ENCODE assay signal across 30 cellular contexts in genomic region chr2:145827235-145827634, GRCh38.
"Had no signal": no experiment of that assay in that cellular context is flagged by ENCODE, and none has a peak within 500 bp of the region (broad histone marks: within the 10 kb centered on the region; RNA-seq: fewer than 3 reads in every experiment).

No MANE protein-coding gene starts in this region.

- H3K27ac ChIP-seq: ascending aorta, cardiac muscle cell, VCaP had no signal

- DNase-seq: activated B cell treated with CpG ODN at 0.5 μM for 24 hours; activated CD4-positive, alpha-beta memory T cell treated with anti-CD3 and anti-CD28 coated beads for 36 hours; activated CD4-positive, alpha-beta T cell treated with anti-CD3 and anti-CD28 coated beads for 4 hours; activated CD4-positive, alpha-beta T cell treated with anti-CD3 and anti-CD28 coated beads, Interleukin-2, amount 10 ng/mL, durations not matched to agents 24 days and 14 days; activated CD4-positive, alpha-beta T cell treated with anti-CD3 and anti-CD28 coated beads, Interleukin-2, amount 50 U/mL, for 1 hour; activated CD4-positive, alpha-beta T cell treated with anti-CD3 and anti-CD28 coated beads, Interleukin-2, amount 50 U/mL, for 4 hours; activated CD4-positive, CD25-positive, alpha-beta regulatory T cell treated with anti-CD3 and anti-CD28 coated beads, Interleukin-2, amount 50 U/mL, for 72 hours; activated CD8-positive, alpha-beta memory T cell treated with anti-CD3 and anti-CD28 coated beads, Interleukin-2, amount 50 U/mL, for 4 hours; activated CD8-positive, alpha-beta T cell treated with anti-CD3 and anti-CD28 coated beads for 36 hours; activated gamma-delta T cell; activated naive CD4-positive, alpha-beta T cell treated with anti-CD3 and anti-CD28 coated beads, Interleukin-2, amount 10 ng/mL, durations not matched to agents 7 days and 5 days; activated naive CD4-positive, alpha-beta T cell treated with Interleukin-2 at 50 U/mL for 16 hours; activated naive CD8-positive, alpha-beta T cell treated with anti-CD3 and anti-CD28 coated beads, Interleukin-2, amount 10 ng/mL, durations not matched to agents 7 days and 5 days; activated naive CD8-positive, alpha-beta T cell treated with anti-CD3 and anti-CD28 coated beads, Interleukin-2, amount 50 U/mL, for 24 hours; activated T-cell treated with anti-CD3 and anti-CD28 coated beads for 4 hours; activated T-cell treated with anti-CD3 and anti-CD28 coated beads, Interleukin-2, amount 50 U/mL, for 1 hour; activated T-cell treated with anti-CD3 and anti-CD28 coated beads, Interleukin-2, amount 50 U/mL, for 4 hours; activated T-cell treated with anti-CD3 and anti-CD28 coated beads, Interleukin-2, amount 50 U/mL, for 72 hours; amygdala; anterior cingulate cortex; caudate nucleus; cerebellar nuclear complex; T-helper 2 cell; T-helper 9 cell had no signal

- H3K9me3 ChIP-seq: ascending aorta had no signal

- H3K27me3 ChIP-seq: ascending aorta, cardiac muscle cell had no signal

- H3K36me3 ChIP-seq: ascending aorta, cardiac muscle cell had no signal

- FAIRE-seq: bronchial epithelial cell, TTC549 had no signal

- H3K4me1 ChIP-seq: ascending aorta had no signal

- H3K4me3 ChIP-seq: ascending aorta, cardiac muscle cell had no signal

- ATAC-seq: activated CD8-positive, alpha-beta T cell treated with anti-CD3 and anti-CD28 coated beads for 36 hours; activated naive CD8-positive, alpha-beta T cell treated with anti-CD3 and anti-CD28 coated beads, Interleukin-2, amount 50 U/mL, for 24 hours; activated T-cell treated with anti-CD3 and anti-CD28 coated beads, Interleukin-2, amount 50 U/mL, for 4 hours; activated T-cell treated with anti-CD3 and anti-CD28 coated beads, Interleukin-2, amount 50 U/mL, for 72 hours; activated T-helper 17 cell treated with anti-CD3 and anti-CD28 coated beads, Interleukin-2, amount 50 U/mL, for 72 hours had no signal
